In the genomic region with DNA sequence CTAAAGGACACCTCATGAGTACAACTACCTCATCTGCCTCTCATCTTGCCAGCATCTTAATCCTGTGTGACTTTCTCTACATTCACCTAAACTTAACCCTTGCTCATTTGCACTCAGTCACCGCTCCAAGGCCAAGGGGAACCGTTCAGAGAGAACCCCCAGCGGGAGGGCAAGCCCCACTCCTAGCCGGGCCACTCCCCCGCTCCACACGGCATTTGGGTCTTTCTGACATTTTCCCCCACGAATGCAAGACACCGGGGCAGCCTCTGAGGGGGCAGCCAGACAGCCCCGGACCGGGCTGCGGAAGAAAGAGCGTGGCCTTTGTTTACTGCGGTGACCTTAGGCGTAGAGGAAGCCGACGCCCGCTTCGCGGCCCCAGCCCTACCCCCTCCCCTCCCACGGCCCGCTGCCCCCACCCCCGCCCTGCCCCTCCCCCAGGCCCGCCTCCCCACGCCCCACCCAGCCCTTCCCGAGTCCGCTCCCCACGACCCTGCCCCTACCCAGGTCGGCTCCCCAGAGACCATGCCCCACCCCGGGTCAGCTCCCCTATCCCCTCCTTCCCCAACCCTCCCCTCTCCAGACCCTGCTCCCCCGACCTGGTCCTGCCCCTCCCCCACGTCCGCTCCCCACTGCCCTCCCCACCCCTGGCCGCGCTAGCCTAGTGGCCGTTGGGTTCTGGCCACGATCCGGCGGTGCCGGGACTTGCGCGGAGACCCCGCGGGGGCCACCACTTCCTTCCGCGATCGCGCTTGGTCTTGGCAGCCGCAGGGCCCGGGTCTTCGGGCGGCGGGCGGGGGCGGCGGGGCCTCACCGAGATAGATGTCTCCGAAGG, we compare ENCODE assay signal across 8 cellular contexts. TPM values are rescaled to one million over a fixed set of nuclear protein-coding genes. Genes with fewer than 3 reads are reported as not detected.
DNase-seq lines count a peak whose midpoint lies in the region; ATAC-seq and TF ChIP-seq lines count a peak whose summit lies in the region.

No MANE protein-coding gene starts in this region.

- intact Hi-C loops in mammary epithelial cell (cut with micrococcal nuclease), result loop anchor here (1.0 to 2.0 kb wide), 2 partner anchors 24 to 49 kb away; no protein-coding TSS in a partner anchor

- H3K27me3 Mint-ChIP-seq in T-helper 2 cell treated with Interferon-gamma antibody and Interleukin-4, amounts not matched to agents 5 μg/mL and 100 μg/mL, for 36 hours (ENCODE audit: low read depth), result no peaks in the 10 kb centered on the region

- no TSS peak for BruUV-seq in mammary epithelial cell (replicated peaks; lab: Mats Ljungman, UMichigan)

- no peaks in the 10 kb centered on the region for H3K9me3 Mint-ChIP-seq in T-helper 2 cell treated with Interferon-gamma antibody and Interleukin-4, amounts not matched to agents 5 μg/mL and 100 μg/mL, for 36 hours

- peaks cover 27% of the 10 kb centered on the region for H3K36me3 Mint-ChIP-seq in T-helper 2 cell treated with Interferon-gamma antibody and Interleukin-4, amounts not matched to agents 5 μg/mL and 100 μg/mL, for 36 hours (ENCODE audit: low read depth)

- DNase-seq in CMK (ENCODE audit: low read depth) (peak; percentile 78), mammary epithelial cell (no peak), COLO829 (ENCODE audit: low spot score) (no peak), amniotic stem cell (lab: John Stamatoyannopoulos, UW) (no peak)
- DNase-seq in T-helper 2 cell treated with Interferon-gamma antibody and Interleukin-4, amounts not matched to agents 5 μg/mL and 100 μg/mL, for 36 hours (ENCODE audit: low spot score), result peak; percentile 32
- peak; percentile 58 for DNase-seq in stimulated activated CD8-positive, alpha-beta memory T cell treated with anti-CD3 and anti-CD28 coated beads, Interleukin-4, amount 100 ng/mL, for 48 hours

- no peak for TF ChIP-seq CTCF in mammary epithelial cell (conservative IDR thresholded peaks at IDR 0.05 in 1 of 2, IDR thresholded peaks at IDR 0.05 in 1 of 2; ENCODE audit: extremely low read depth in 1 of 2, insufficient read depth in 1 of 2, low read depth in 1 of 2, low read length in 2 of 2)

- H2AFZ ChIP-seq in mammary epithelial cell (ENCODE audit: low read depth, low read length), result no peak overlapping the region

- H3K27me3 ChIP-seq in mammary epithelial cell (ENCODE audit: insufficient read depth, low read length) (no peaks in the 10 kb centered on the region), layer of hippocampus (ENCODE audit: control insufficient read depth, insufficient read depth, low read length) (no peaks in the 10 kb centered on the region)

- peaks cover 14% of the 10 kb centered on the region for H4K20me1 ChIP-seq in mammary epithelial cell (ENCODE audit: insufficient read depth, low read length)

- peak; percentile 3 for ATAC-seq in HG02678 (IDR thresholded peaks at IDR 0.05; ENCODE audit: unreplicated experiment)

- H3K27ac ChIP-seq in mammary epithelial cell (ENCODE audit: insufficient read depth, low read depth, low read length), result peak overlapping the region; percentile 69
- H3K27ac ChIP-seq in layer of hippocampus (ENCODE audit: low read depth, low read length), result peak overlapping the region; percentile 95

- dilution Hi-C loops in mammary epithelial cell (cut with HindIII; ENCODE audit: low sequenced_read_pairs), result loop anchor here (10.0 kb wide), 3 partner anchors 62 to 388 kb away; a partner anchor contains a TSS

- CTCF ChIA-PET in mammary epithelial cell (lab: Charles Lee; ENCODE audit: low non-redundant PET), result no interaction called here

- H3K36me3 ChIP-seq in mammary epithelial cell (ENCODE audit: insufficient read depth, low read length), result peaks cover 16% of the 10 kb centered on the region

- no peaks in the 10 kb centered on the region for H3K9me3 ChIP-seq in mammary epithelial cell (replicated peaks; ENCODE audit: insufficient read depth, low read length)

- peaks cover 60% of the 10 kb centered on the region for H3K79me2 ChIP-seq in mammary epithelial cell (ENCODE audit: insufficient read depth, low read length)

- H3K4me3 Mint-ChIP-seq in T-helper 2 cell treated with Interferon-gamma antibody and Interleukin-4, amounts not matched to agents 5 μg/mL and 100 μg/mL, for 36 hours, result peak overlapping the region; percentile 97

- peak overlapping the region; percentile 93 for H3K4me2 ChIP-seq in mammary epithelial cell (ENCODE audit: insufficient read depth, low read depth, low read length)

- in situ Hi-C loops in mammary epithelial cell (cut with MboI; ENCODE audit: low sequenced_read_pairs in 2 of 2), result no loop called here

- peak overlapping the region; percentile 36 for H3K9ac ChIP-seq in mammary epithelial cell (ENCODE audit: insufficient read depth, low read length)

- H3K4me1 Mint-ChIP-seq in T-helper 2 cell treated with Interferon-gamma antibody and Interleukin-4, amounts not matched to agents 5 μg/mL and 100 μg/mL, for 36 hours (ENCODE audit: low read depth), result peaks cover 31% of the 10 kb centered on the region

- 1% methylated on average over 6 of the region's 57 CpGs for WGBS in mammary epithelial cell (ENCODE audit: low coverage, missing lambda C conversion rate)

- H3K4me3 ChIP-seq in mammary epithelial cell (replicated peaks in 1 of 3; ENCODE audit: insufficient read depth in 1 of 3, low read depth in 2 of 3, low read length in 3 of 3), result peak overlapping the region; percentile 74 to 84 (median 81)

- peak overlapping the region; percentile 97 for H3K27ac Mint-ChIP-seq in T-helper 2 cell treated with Interferon-gamma antibody and Interleukin-4, amounts not matched to agents 5 μg/mL and 100 μg/mL, for 36 hours

- H3K4me1 ChIP-seq in mammary epithelial cell (ENCODE audit: insufficient read depth, low read length), result peaks cover 41% of the 10 kb centered on the region

RNA-seq across cellular contexts. Expression of a gene that starts 0.8 kb away (rescaled TPM):
- total RNA-seq in mammary epithelial cell, result 100 to 1,000 TPM in 1 of 2 donors, 10 to 100 TPM in 1; 68.7 to 163 TPM
- polyA plus RNA-seq in mammary epithelial cell, result 146 TPM
- 216 TPM for polyA minus RNA-seq in mammary epithelial cell

RNA-seq across cellular contexts. Expression of a gene that starts 43.9 kb away (rescaled TPM):
- total RNA-seq in mammary epithelial cell, result 100 to 1,000 TPM; 180 to 212 TPM
- 118 TPM for polyA plus RNA-seq in mammary epithelial cell
- polyA minus RNA-seq in mammary epithelial cell, result 42.3 TPM

RNA-seq across cellular contexts. Expression of a gene that starts 44.7 kb away (rescaled TPM):
- total RNA-seq in mammary epithelial cell, result not detected
- not detected for polyA plus RNA-seq in mammary epithelial cell
- not detected for polyA minus RNA-seq in mammary epithelial cell

Comparison
In these comparisons a context has a peak if more than half of its experiments do, and no peak if none do; other contexts are left out.
1. DNase-seq: peak in CMK (single experiment), T-helper 2 cell treated with Interferon-gamma antibody and Interleukin-4, amounts not matched to agents 5 μg/mL and 100 μg/mL, for 36 hours (single experiment) and stimulated activated CD8-positive, alpha-beta memory T cell treated with anti-CD3 and anti-CD28 coated beads, Interleukin-4, amount 100 ng/mL, for 48 hours (single experiment); none in mammary epithelial cell (single experiment), COLO829 (single experiment) and amniotic stem cell (single experiment).